ENCODE assay signal across 11 cellular contexts in the genomic region with DNA sequence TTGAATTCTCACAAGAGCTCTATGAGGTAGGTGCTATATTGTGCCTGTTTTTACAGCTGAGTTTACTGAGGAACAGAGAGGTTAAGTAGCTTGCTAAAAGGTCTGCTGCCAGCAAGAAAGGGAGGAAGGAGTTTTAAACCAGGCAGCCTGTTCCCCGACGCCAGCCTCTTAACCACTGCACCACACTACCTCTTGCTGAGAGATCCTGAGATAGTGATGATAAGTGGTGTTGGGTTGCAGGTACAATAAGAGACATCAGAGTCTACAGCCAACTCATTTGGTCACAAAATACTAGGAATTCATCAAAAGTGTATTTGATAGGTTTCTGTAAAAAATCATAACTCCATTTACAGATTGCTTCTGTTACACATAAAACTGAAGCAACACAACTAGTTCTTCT.
"Had no signal": no experiment of that assay in that cellular context is flagged by ENCODE, and none has a peak within 500 bp of the region (broad histone marks: within the 10 kb centered on the region; RNA-seq: fewer than 3 reads in every experiment).

No MANE protein-coding gene starts in this region.

- H3K27ac ChIP-seq: GM23248 had no signal

- H2AFZ ChIP-seq: GM23248, GM23338 had no signal

- H3K4me2 ChIP-seq: GM23338 had no signal

- H3K9me3 Mint-ChIP-seq: GM23338, HFFc6 had no signal

- DNase-seq: GM23248, GOT3, H7, H9, HCEC 1CT, HFFc6 had no signal

- H3K9me3 ChIP-seq: HAP-1 had no signal

- H3K36me3 ChIP-seq: HAP-1 had no signal

- H3K4me1 ChIP-seq: HAP-1 had no signal

- H3K27ac Mint-ChIP-seq: GM23338, H9, HFFc6 had no signal

- H3K9ac ChIP-seq: GM23248 had no signal

- H3K4me3 ChIP-seq: GM23248, GM23338, HAP-1 had no signal

- H3K4me3 Mint-ChIP-seq: GM23338, H9, HFFc6 had no signal

- ATAC-seq: GM23338, HCT116 had no signal

- FAIRE-seq: H1, H54 had no signal
